ENCODE assay signal across 12 cellular contexts in genomic region chr1:116559304-116559761, GRCh38. TPM values are rescaled to one million over a fixed set of nuclear protein-coding genes. Genes with fewer than 3 reads are reported as not detected.
DNase-seq lines count a peak whose midpoint lies in the region; ATAC-seq, FAIRE-seq and TF ChIP-seq lines count a peak whose summit lies in the region.
"Had no signal": no experiment of that assay in that cellular context is flagged by ENCODE, and none has a peak within 500 bp of the region (broad histone marks: within the 10 kb centered on the region; RNA-seq: fewer than 3 reads in every experiment).

No MANE protein-coding gene starts in this region.

- TF ChIP-seq CTCF in CD4-positive, alpha-beta T cell (IDR thresholded peaks at IDR 0.05) = no peak
- no peak for TF ChIP-seq CTCF in OCI-LY3 (IDR thresholded peaks at IDR 0.05; ENCODE audit: low read depth, low read length)

- H3K27me3 Mint-ChIP-seq in CD4-positive, alpha-beta T cell = no peaks in the 10 kb centered on the region
- H3K27me3 Mint-ChIP-seq: naive thymus-derived CD4-positive, alpha-beta T cell had no signal

- ATAC-seq in CD4-positive, alpha-beta T cell (ENCODE audit: poor library complexity) = no peak
- ATAC-seq in GM19035 (IDR thresholded peaks at IDR 0.05; ENCODE audit: unreplicated experiment) (peak; percentile 40), HG02759 (IDR thresholded peaks at IDR 0.05; ENCODE audit: unreplicated experiment) (peak; percentile 48)
- ATAC-seq: naive thymus-derived CD4-positive, alpha-beta T cell; SK-N-SH treated with all-trans-retinoic acid at 6 μM for 48 hours had no signal

- no peak overlapping the region for H3K27ac ChIP-seq in CD4-positive, alpha-beta T cell (ENCODE audit: low read depth, low read length)
- H3K27ac ChIP-seq in OCI-LY3 (ENCODE audit: low read length) = peak overlapping the region; percentile 97

- H4K20me1 ChIP-seq in OCI-LY3 (ENCODE audit: insufficient read depth, low read length) = no peaks in the 10 kb centered on the region

- peak overlapping the region; percentile 82 for H3K9ac ChIP-seq in OCI-LY3 (ENCODE audit: low read length)

- peak overlapping the region; percentile 43 for H3K27ac Mint-ChIP-seq in CD4-positive, alpha-beta T cell

- FAIRE-seq in frontal cortex (lab: Jason Lieb, UNC) = no peak

- peaks cover 9% of the 10 kb centered on the region for H3K79me2 ChIP-seq in OCI-LY3 (ENCODE audit: low read length)

- CTCF ChIA-PET in CD4-positive, alpha-beta T cell (lab: Charles Lee) = interaction anchor here (1.6 kb wide), 1 partner anchor 420 kb away, joined by 4 read pairs; no protein-coding TSS in a partner anchor

- H3K27me3 ChIP-seq in CD4-positive, alpha-beta T cell (ENCODE audit: control insufficient read depth, insufficient read depth, low read length) = no peaks in the 10 kb centered on the region
- no peaks in the 10 kb centered on the region for H3K27me3 ChIP-seq in OCI-LY3 (ENCODE audit: low read depth, low read length)
- H3K27me3 ChIP-seq: BE2C had no signal

- peaks cover 86% of the 10 kb centered on the region for H3K4me1 ChIP-seq in OCI-LY3 (ENCODE audit: low read length)
- H3K4me1 ChIP-seq: BE2C had no signal

- peaks cover 2% of the 10 kb centered on the region for H3K9me3 Mint-ChIP-seq in CD4-positive, alpha-beta T cell

- no peak overlapping the region for H2AFZ ChIP-seq in OCI-LY3 (ENCODE audit: low read depth, low read length)

- H3K4me2 ChIP-seq in OCI-LY3 (ENCODE audit: low read length) = peak overlapping the region; percentile 56

- intact Hi-C loops in CD4-positive, alpha-beta T cell (cut with DNase I, micrococcal nuclease) = loop anchor here in 1 of 2 experiments (5.0 kb wide), 1 partner anchor 57 kb away; no protein-coding TSS in a partner anchor

- no peak for DNase-seq in CD4-positive, alpha-beta T cell
- DNase-seq in frontal cortex (ENCODE audit: low spot score in 2 of 2) (no peak), GM19238 (ENCODE audit: insufficient read length, low spot score) (no peak), NCI-H2029 treated with DMSO at 0.1 percent for 48 hours (lab: John Stamatoyannopoulos, UW) (no peak), DMS 273 treated with DMSO at 0.1 percent for 48 hours (lab: John Stamatoyannopoulos, UW) (no peak)
- DNase-seq: BE2C; naive thymus-derived CD4-positive, alpha-beta T cell; NCI-H2171 had no signal

- peaks cover 5% of the 10 kb centered on the region for H3K9me3 ChIP-seq in CD4-positive, alpha-beta T cell (ENCODE audit: control insufficient read depth, low read length)
- no peaks in the 10 kb centered on the region for H3K9me3 ChIP-seq in OCI-LY3 (ENCODE audit: insufficient read depth, low read length)
- H3K9me3 ChIP-seq: BE2C had no signal

- peaks cover 69% of the 10 kb centered on the region for H3K4me1 Mint-ChIP-seq in CD4-positive, alpha-beta T cell (ENCODE audit: low read depth)

- peaks cover 15% of the 10 kb centered on the region for H3K36me3 ChIP-seq in OCI-LY3 (replicated peaks; ENCODE audit: low read depth, low read length)
- H3K36me3 ChIP-seq: BE2C had no signal

- POLR2A ChIA-PET in CD4-positive, alpha-beta T cell (lab: Charles Lee) = interaction anchor here (0.8 to 1.2 kb wide), 2 partner anchors 9 to 10 kb away, joined by 3 to 4 read pairs; no protein-coding TSS in a partner anchor

- H3K36me3 Mint-ChIP-seq in CD4-positive, alpha-beta T cell (ENCODE audit: low read depth) = peaks cover 5% of the 10 kb centered on the region

- H3K4me3 Mint-ChIP-seq in CD4-positive, alpha-beta T cell = peak overlapping the region; percentile 46
- H3K4me3 Mint-ChIP-seq: naive thymus-derived CD4-positive, alpha-beta T cell had no signal

- peak overlapping the region; percentile 30 for H3K4me3 ChIP-seq in OCI-LY3 (ENCODE audit: low read length)

RNA-seq across cellular contexts. Expression of gene CD58, which starts 11.5 kb away (rescaled TPM):
- total RNA-seq in CD4-positive, alpha-beta T cell = 1 to 10 TPM; 4.2 to 5.7 TPM
- 6.1 TPM for total RNA-seq in frontal cortex
